10 cellular contexts compared by ENCODE assay signal in the genomic region with DNA sequence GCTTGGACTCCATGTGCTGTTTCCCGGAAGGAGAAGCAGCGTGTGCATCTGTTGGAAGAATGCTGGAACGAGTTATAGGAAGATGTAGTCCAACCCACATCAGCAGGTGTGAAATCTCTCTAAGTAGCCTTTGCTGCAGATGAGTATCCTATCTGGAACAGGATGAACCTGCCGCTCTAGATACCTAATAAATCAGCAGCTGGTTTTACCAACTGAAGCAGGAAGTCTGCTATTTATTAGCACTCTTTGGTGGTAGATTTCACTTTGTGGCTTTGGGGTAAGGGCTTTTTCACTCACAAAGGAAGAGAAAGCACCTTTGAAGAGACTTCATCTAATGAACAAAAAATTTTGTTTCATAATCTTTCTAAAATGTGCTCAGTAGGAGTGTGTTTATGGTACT.
DNase-seq lines count a peak whose midpoint lies in the region; ATAC-seq and TF ChIP-seq lines count a peak whose summit lies in the region.
"Had no signal": no experiment of that assay in that cellular context is flagged by ENCODE, and none has a peak within 500 bp of the region (broad histone marks: within the 10 kb centered on the region; RNA-seq: fewer than 3 reads in every experiment).

No MANE protein-coding gene starts in this region.

- ATAC-seq in GM18508 (IDR thresholded peaks at IDR 0.05; ENCODE audit: insufficient read depth, unreplicated experiment) (peak; percentile 90), GM21447 (IDR thresholded peaks at IDR 0.05; ENCODE audit: unreplicated experiment) (peak; percentile 96), HG03521 (IDR thresholded peaks at IDR 0.05; ENCODE audit: unreplicated experiment) (peak; percentile 86)
- ATAC-seq in effector memory CD8-positive, alpha-beta T cell (replicated peaks) = peak; percentile 85
- no peak for ATAC-seq in stimulated activated memory B cell treated with anti-CD40 and anti-IgM and Interleukin-4, amounts not matched to agents 10 μg/mL and 1 μg/mL and 100 μg/mL, for 72 hours

- BruUV-seq in MCF 10A (replicated peaks; lab: Mats Ljungman, UMichigan) = no TSS peak

- intact Hi-C loops in MCF 10A (cut with micrococcal nuclease) = no loop called here

- H3K4me1 Mint-ChIP-seq in effector memory CD8-positive, alpha-beta T cell (ENCODE audit: low read depth in 2 of 2) = peaks cover 24 to 45% of the 10 kb centered on the region in 2 donors
- H3K4me1 Mint-ChIP-seq in stimulated activated memory B cell treated with anti-CD40 and anti-IgM and Interleukin-4, amounts not matched to agents 10 μg/mL and 1 μg/mL and 100 μg/mL, for 72 hours = peaks cover 4% of the 10 kb centered on the region
- peaks cover 7% of the 10 kb centered on the region for H3K4me1 Mint-ChIP-seq in MCF 10A (ENCODE audit: insufficient read depth, unreplicated experiment)

- no peak for TF ChIP-seq CTCF in MCF 10A (IDR thresholded peaks at IDR 0.05; ENCODE audit: unreplicated experiment)

- peak overlapping the region; percentile 69 to 92 for H3K27ac Mint-ChIP-seq in effector memory CD8-positive, alpha-beta T cell
- no peak overlapping the region for H3K27ac Mint-ChIP-seq in stimulated activated memory B cell treated with anti-CD40 and anti-IgM and Interleukin-4, amounts not matched to agents 10 μg/mL and 1 μg/mL and 100 μg/mL, for 72 hours
- no peak overlapping the region for H3K27ac Mint-ChIP-seq in MCF 10A (ENCODE audit: low read depth, unreplicated experiment)

- POLR2A ChIA-PET in MCF 10A (lab: Yijun Ruan, JAX) = interaction anchor here (0.7 kb wide), 1 partner anchor 8 kb away, joined by 3 read pairs; no protein-coding TSS in a partner anchor

- CTCF ChIA-PET in MCF 10A (lab: Yijun Ruan, JAX) = no interaction called here

- H3K36me3 Mint-ChIP-seq in effector memory CD8-positive, alpha-beta T cell (ENCODE audit: insufficient read depth) = peaks cover 18% of the 10 kb centered on the region
- H3K36me3 Mint-ChIP-seq in stimulated activated memory B cell treated with anti-CD40 and anti-IgM and Interleukin-4, amounts not matched to agents 10 μg/mL and 1 μg/mL and 100 μg/mL, for 72 hours = peaks cover 27% of the 10 kb centered on the region
- H3K36me3 Mint-ChIP-seq in MCF 10A (ENCODE audit: insufficient read depth, unreplicated experiment) = peaks cover 26% of the 10 kb centered on the region

- H3K27me3 Mint-ChIP-seq in effector memory CD8-positive, alpha-beta T cell = no peaks in the 10 kb centered on the region
- H3K27me3 Mint-ChIP-seq in stimulated activated memory B cell treated with anti-CD40 and anti-IgM and Interleukin-4, amounts not matched to agents 10 μg/mL and 1 μg/mL and 100 μg/mL, for 72 hours = no peaks in the 10 kb centered on the region
- H3K27me3 Mint-ChIP-seq in MCF 10A (ENCODE audit: insufficient read depth, unreplicated experiment) = no peaks in the 10 kb centered on the region

- DNase-seq in effector memory CD8-positive, alpha-beta T cell = peak in 2 of 3 experiments; percentile 5 to 27
- DNase-seq in HPDE6-E6E7 (ENCODE audit: extremely low spot score) (no peak), ecto neural progenitor cell (ENCODE audit: low spot score) (no peak), MCF 10A (ENCODE audit: unreplicated experiment) (no peak)
- DNase-seq: nucleus accumbens, substantia nigra had no signal

- peak overlapping the region; percentile 31 to 56 for H3K4me3 Mint-ChIP-seq in effector memory CD8-positive, alpha-beta T cell
- H3K4me3 Mint-ChIP-seq in stimulated activated memory B cell treated with anti-CD40 and anti-IgM and Interleukin-4, amounts not matched to agents 10 μg/mL and 1 μg/mL and 100 μg/mL, for 72 hours = no peak overlapping the region
- no peak overlapping the region for H3K4me3 Mint-ChIP-seq in MCF 10A (ENCODE audit: unreplicated experiment)

- no peaks in the 10 kb centered on the region for H3K9me3 Mint-ChIP-seq in effector memory CD8-positive, alpha-beta T cell
- no peaks in the 10 kb centered on the region for H3K9me3 Mint-ChIP-seq in stimulated activated memory B cell treated with anti-CD40 and anti-IgM and Interleukin-4, amounts not matched to agents 10 μg/mL and 1 μg/mL and 100 μg/mL, for 72 hours
- no peaks in the 10 kb centered on the region for H3K9me3 Mint-ChIP-seq in MCF 10A (ENCODE audit: unreplicated experiment)

Comparison
In these comparisons a context has a peak if more than half of its experiments do, and no peak if none do; other contexts are left out.
1. DNase-seq: peak in effector memory CD8-positive, alpha-beta T cell (2 of 3); none in HPDE6-E6E7 (single experiment), ecto neural progenitor cell (single experiment) and MCF 10A (single experiment).
2. H3K27ac Mint-ChIP-seq: peak in effector memory CD8-positive, alpha-beta T cell (2 of 2); none in stimulated activated memory B cell treated with anti-CD40 and anti-IgM and Interleukin-4, amounts not matched to agents 10 μg/mL and 1 μg/mL and 100 μg/mL, for 72 hours (single experiment) and MCF 10A (single experiment).
3. H3K4me3 Mint-ChIP-seq: peak in effector memory CD8-positive, alpha-beta T cell (2 of 2); none in stimulated activated memory B cell treated with anti-CD40 and anti-IgM and Interleukin-4, amounts not matched to agents 10 μg/mL and 1 μg/mL and 100 μg/mL, for 72 hours (single experiment) and MCF 10A (single experiment).